In genomic region chr10:22823109-22823508, GRCh38 we compare ENCODE assay signal across 13 cellular contexts.
DNase-seq lines count a peak whose midpoint lies in the region; ATAC-seq, FAIRE-seq and TF ChIP-seq lines count a peak whose summit lies in the region.
"Had no signal": no experiment of that assay in that cellular context is flagged by ENCODE, and none has a peak within 500 bp of the region (broad histone marks: within the 10 kb centered on the region; RNA-seq: fewer than 3 reads in every experiment).

No MANE protein-coding gene starts in this region.

- no peaks in the 10 kb centered on the region for H3K9me3 ChIP-seq in skeletal muscle satellite cell (replicated peaks; ENCODE audit: low read length)
- H3K9me3 ChIP-seq: right lobe of liver, tibial nerve had no signal

- no peaks in the 10 kb centered on the region for H3K36me3 ChIP-seq in bronchial epithelial cell (ENCODE audit: control insufficient read depth, insufficient read depth, low read length)
- no peaks in the 10 kb centered on the region for H3K36me3 ChIP-seq in skeletal muscle satellite cell (ENCODE audit: insufficient read depth, low read length)
- H3K36me3 ChIP-seq: right lobe of liver, tibial nerve had no signal

- peaks cover 39% of the 10 kb centered on the region for H3K4me1 ChIP-seq in skeletal muscle satellite cell (ENCODE audit: control insufficient read depth, insufficient read depth, low read length)
- H3K4me1 ChIP-seq: right lobe of liver, tibial nerve had no signal

- FAIRE-seq in bronchial epithelial cell (lab: Jason Lieb, UNC) = no peak
- FAIRE-seq: GM18507 had no signal

- ATAC-seq in GM19025 (IDR thresholded peaks at IDR 0.05; ENCODE audit: low read depth, unreplicated experiment) (peak; percentile 72), HG03378 (IDR thresholded peaks at IDR 0.05; ENCODE audit: unreplicated experiment) (peak; percentile 88), GM21528 (IDR thresholded peaks at IDR 0.05; ENCODE audit: low FRiP score, unreplicated experiment) (no peak)

- peak; percentile 97 for DNase-seq in bronchial epithelial cell (ENCODE audit: low read depth)
- DNase-seq in coronary artery (ENCODE audit: low spot score) = no peak
- no peak for DNase-seq in NCI-H526 (lab: John Stamatoyannopoulos, UW)
- DNase-seq in stimulated activated CD4-positive, alpha-beta T cell treated with anti-CD3 and anti-CD28 coated beads, Interleukin-4, amount 100 ng/mL, for 24 hours = no peak
- DNase-seq: activated naive CD4-positive, alpha-beta T cell treated with anti-CD3 and anti-CD28 coated beads, Interleukin-2, amount 50 U/mL, for 16 hours; right lobe of liver; SW 1271 had no signal

- no peak for TF ChIP-seq CTCF in bronchial epithelial cell (IDR thresholded peaks at IDR 0.05; ENCODE audit: insufficient read depth, low read length, severe bottlenecking)
- no peak for TF ChIP-seq CTCF in coronary artery (IDR thresholded peaks at IDR 0.05)

- peak overlapping the region; percentile 2 for H3K4me2 ChIP-seq in skeletal muscle satellite cell (ENCODE audit: low read length)

- no peak overlapping the region for H3K9ac ChIP-seq in skeletal muscle satellite cell (ENCODE audit: low read depth, low read length)

- no peak overlapping the region for H3K4me3 ChIP-seq in bronchial epithelial cell (ENCODE audit: low read depth, low read length)
- H3K4me3 ChIP-seq in skeletal muscle satellite cell (ENCODE audit: low read length) = no peak overlapping the region
- H3K4me3 ChIP-seq in coronary artery = no peak overlapping the region
- H3K4me3 ChIP-seq: right lobe of liver, tibial nerve had no signal

- H3K27me3 ChIP-seq in bronchial epithelial cell (ENCODE audit: control insufficient read depth, insufficient read depth, low read length) (no peaks in the 10 kb centered on the region), skeletal muscle satellite cell (ENCODE audit: control insufficient read depth, insufficient read depth, low read length) (no peaks in the 10 kb centered on the region)
- H3K27me3 ChIP-seq: right lobe of liver, tibial nerve had no signal

- no peak overlapping the region for H3K27ac ChIP-seq in coronary artery
- H3K27ac ChIP-seq: right lobe of liver, tibial nerve had no signal
